ENCODE assay signal across 2 cellular contexts in the genomic region with DNA sequence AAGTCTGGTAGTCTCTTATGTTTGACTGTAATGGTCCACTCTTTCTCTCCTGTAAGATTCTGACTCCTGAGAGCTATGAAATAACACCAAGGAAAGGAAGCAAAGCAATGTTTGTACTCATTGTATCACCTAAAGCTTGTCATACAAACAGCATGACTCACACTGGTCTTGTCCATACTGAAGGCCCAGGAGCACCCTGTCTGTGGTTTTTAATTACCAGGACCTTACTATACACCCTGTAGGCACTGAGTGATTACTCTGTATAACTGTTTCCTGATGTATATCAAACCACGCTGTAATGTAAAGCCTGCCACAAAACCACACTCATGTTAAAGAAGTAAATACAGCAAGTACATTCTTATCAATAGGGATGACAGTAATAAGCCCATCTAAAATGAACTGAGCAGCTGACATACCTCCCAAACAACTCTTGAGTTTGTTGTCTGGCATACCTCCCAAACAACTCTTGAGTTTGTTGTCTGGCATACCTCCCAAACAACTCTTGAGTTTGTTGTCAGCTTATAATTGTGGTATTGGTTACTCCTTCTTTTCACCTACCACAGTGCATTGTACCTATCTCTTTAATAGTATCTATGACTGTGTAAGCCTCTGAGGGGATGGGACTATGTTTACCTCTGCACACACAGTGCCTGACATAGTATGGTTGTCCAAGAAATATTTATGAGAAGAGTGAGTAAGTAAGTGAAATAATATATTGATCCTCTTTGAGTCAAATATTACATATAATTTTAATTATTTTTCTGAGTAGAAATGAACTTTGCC.
TF ChIP-seq lines count a peak whose summit lies in the region.

No MANE protein-coding gene starts in this region.

TF ChIP-seq in A549, 52 proteins besides CTCF, POLR2A, EP300 and RAD21 (continued from another document):
- no peak for TF ChIP-seq CBX2 (IDR thresholded peaks at IDR 0.05; ENCODE audit: borderline replicate concordance, low read depth)

TF ChIP-seq in HEK293, 187 proteins besides CTCF, POLR2A, EP300 and RAD21 (continued from another document):
- TF ChIP-seq PRDM10 (tag by site-specific recombination; IDR thresholded peaks at IDR 0.05): peak; percentile 18; the same call in 1 of the 2 replicates
TF ChIP-seq in HEK293: peak in this region for 3.
